Comparison of ENCODE assay signal across 2 cellular contexts in the genomic region with DNA sequence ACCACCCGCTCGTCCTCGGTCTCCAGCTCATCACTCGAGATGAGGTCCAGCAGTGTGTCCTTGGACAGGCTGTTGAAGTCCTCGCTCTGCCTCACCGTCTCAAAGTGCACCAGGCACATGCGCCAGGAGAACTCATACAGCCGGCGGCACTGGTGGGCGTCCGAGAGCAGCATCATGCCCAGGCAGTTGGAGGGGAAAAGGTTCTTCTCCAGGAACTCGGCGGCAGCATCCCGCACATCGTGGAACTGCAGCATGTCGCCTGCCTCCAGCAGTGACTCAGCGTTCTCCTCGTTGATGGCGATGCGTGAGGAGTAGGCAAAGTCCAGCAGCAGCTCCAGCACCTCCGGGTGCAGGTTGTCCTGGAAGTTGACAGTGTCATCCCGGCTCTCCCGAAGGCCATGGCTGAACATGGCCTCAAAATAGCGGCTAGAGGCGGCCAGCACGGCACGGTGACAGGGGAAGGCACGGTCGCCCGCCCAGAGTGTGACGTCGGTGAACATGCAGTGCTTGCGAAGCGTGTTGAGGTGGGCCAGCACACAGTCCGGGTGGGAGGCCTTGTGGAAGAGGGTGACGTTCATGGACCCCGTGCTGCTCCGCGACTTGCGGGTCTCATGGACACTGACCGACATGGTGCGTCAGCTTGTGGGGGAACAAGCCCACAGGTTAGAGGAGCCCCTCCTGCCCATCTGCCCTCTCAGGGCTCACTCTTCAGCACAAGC.
TF ChIP-seq lines count a peak whose summit lies in the region.

No MANE protein-coding gene starts in this region.

TF ChIP-seq in WTC11, 78 proteins besides CTCF, POLR2A, EP300 and RAD21 (continues in another document):
- TF ChIP-seq, protein P1, sequence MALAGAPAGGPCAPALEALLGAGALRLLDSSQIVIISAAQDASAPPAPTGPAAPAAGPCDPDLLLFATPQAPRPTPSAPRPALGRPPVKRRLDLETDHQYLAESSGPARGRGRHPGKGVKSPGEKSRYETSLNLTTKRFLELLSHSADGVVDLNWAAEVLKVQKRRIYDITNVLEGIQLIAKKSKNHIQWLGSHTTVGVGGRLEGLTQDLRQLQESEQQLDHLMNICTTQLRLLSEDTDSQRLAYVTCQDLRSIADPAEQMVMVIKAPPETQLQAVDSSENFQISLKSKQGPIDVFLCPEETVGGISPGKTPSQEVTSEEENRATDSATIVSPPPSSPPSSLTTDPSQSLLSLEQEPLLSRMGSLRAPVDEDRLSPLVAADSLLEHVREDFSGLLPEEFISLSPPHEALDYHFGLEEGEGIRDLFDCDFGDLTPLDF (CRISPR knock-in tag; IDR thresholded peaks at IDR 0.05) = no peak
- TF ChIP-seq JAZF1 (CRISPR knock-in tag; IDR thresholded peaks at IDR 0.05) (no peak), CREM (CRISPR knock-in tag; IDR thresholded peaks at IDR 0.05) (no peak), GRHL2 (CRISPR knock-in tag; IDR thresholded peaks at IDR 0.05; ENCODE audit: insufficient replicate concordance, severe bottlenecking) (no peak), ZNF671 (CRISPR knock-in tag; IDR thresholded peaks at IDR 0.05) (no peak), TEAD4 (CRISPR knock-in tag; IDR thresholded peaks at IDR 0.05) (no peak), FOXP1 (CRISPR knock-in tag; IDR thresholded peaks at IDR 0.05; ENCODE audit: borderline replicate concordance) (no peak), TEAD1 (CRISPR knock-in tag; IDR thresholded peaks at IDR 0.05) (no peak), MYBL2 (CRISPR knock-in tag; IDR thresholded peaks at IDR 0.05) (no peak), IRF2 (CRISPR knock-in tag; IDR thresholded peaks at IDR 0.05; ENCODE audit: borderline replicate concordance, low read depth) (no peak), PRRX2 (CRISPR knock-in tag; IDR thresholded peaks at IDR 0.05) (no peak), ATF1 (CRISPR knock-in tag; IDR thresholded peaks at IDR 0.05) (no peak)
- TF ChIP-seq, protein P2, sequence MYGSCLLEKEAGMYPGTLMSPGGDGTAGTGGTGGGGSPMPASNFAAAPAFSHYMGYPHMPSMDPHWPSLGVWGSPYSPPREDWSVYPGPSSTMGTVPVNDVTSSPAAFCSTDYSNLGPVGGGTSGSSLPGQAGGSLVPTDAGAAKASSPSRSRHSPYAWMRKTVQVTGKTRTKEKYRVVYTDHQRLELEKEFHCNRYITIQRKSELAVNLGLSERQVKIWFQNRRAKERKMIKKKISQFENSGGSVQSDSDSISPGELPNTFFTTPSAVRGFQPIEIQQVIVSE (CRISPR knock-in tag; IDR thresholded peaks at IDR 0.05; ENCODE audit: borderline replicate concordance) = no peak
- TF ChIP-seq, protein P3, sequence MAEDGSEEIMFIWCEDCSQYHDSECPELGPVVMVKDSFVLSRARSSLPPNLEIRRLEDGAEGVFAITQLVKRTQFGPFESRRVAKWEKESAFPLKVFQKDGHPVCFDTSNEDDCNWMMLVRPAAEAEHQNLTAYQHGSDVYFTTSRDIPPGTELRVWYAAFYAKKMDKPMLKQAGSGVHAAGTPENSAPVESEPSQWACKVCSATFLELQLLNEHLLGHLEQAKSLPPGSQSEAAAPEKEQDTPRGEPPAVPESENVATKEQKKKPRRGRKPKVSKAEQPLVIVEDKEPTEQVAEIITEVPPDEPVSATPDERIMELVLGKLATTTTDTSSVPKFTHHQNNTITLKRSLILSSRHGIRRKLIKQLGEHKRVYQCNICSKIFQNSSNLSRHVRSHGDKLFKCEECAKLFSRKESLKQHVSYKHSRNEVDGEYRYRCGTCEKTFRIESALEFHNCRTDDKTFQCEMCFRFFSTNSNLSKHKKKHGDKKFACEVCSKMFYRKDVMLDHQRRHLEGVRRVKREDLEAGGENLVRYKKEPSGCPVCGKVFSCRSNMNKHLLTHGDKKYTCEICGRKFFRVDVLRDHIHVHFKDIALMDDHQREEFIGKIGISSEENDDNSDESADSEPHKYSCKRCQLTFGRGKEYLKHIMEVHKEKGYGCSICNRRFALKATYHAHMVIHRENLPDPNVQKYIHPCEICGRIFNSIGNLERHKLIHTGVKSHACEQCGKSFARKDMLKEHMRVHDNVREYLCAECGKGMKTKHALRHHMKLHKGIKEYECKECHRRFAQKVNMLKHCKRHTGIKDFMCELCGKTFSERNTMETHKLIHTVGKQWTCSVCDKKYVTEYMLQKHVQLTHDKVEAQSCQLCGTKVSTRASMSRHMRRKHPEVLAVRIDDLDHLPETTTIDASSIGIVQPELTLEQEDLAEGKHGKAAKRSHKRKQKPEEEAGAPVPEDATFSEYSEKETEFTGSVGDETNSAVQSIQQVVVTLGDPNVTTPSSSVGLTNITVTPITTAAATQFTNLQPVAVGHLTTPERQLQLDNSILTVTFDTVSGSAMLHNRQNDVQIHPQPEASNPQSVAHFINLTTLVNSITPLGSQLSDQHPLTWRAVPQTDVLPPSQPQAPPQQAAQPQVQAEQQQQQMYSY (CRISPR knock-in tag; IDR thresholded peaks at IDR 0.05) = no peak
- TF ChIP-seq, protein P4, sequence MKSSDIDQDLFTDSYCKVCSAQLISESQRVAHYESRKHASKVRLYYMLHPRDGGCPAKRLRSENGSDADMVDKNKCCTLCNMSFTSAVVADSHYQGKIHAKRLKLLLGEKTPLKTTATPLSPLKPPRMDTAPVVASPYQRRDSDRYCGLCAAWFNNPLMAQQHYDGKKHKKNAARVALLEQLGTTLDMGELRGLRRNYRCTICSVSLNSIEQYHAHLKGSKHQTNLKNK (CRISPR knock-in tag; IDR thresholded peaks at IDR 0.05) = no peak
- TF ChIP-seq, protein P5, sequence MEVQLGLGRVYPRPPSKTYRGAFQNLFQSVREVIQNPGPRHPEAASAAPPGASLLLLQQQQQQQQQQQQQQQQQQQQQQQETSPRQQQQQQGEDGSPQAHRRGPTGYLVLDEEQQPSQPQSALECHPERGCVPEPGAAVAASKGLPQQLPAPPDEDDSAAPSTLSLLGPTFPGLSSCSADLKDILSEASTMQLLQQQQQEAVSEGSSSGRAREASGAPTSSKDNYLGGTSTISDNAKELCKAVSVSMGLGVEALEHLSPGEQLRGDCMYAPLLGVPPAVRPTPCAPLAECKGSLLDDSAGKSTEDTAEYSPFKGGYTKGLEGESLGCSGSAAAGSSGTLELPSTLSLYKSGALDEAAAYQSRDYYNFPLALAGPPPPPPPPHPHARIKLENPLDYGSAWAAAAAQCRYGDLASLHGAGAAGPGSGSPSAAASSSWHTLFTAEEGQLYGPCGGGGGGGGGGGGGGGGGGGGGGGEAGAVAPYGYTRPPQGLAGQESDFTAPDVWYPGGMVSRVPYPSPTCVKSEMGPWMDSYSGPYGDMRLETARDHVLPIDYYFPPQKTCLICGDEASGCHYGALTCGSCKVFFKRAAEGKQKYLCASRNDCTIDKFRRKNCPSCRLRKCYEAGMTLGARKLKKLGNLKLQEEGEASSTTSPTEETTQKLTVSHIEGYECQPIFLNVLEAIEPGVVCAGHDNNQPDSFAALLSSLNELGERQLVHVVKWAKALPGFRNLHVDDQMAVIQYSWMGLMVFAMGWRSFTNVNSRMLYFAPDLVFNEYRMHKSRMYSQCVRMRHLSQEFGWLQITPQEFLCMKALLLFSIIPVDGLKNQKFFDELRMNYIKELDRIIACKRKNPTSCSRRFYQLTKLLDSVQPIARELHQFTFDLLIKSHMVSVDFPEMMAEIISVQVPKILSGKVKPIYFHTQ (CRISPR knock-in tag; IDR thresholded peaks at IDR 0.05) = no peak
- TF ChIP-seq, protein P6, sequence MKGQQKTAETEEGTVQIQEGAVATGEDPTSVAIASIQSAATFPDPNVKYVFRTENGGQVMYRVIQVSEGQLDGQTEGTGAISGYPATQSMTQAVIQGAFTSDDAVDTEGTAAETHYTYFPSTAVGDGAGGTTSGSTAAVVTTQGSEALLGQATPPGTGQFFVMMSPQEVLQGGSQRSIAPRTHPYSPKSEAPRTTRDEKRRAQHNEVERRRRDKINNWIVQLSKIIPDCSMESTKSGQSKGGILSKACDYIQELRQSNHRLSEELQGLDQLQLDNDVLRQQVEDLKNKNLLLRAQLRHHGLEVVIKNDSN (CRISPR knock-in tag; IDR thresholded peaks at IDR 0.05) = no peak

TF ChIP-seq in HepG2, 621 proteins besides CTCF, POLR2A, EP300 and RAD21:
- TF ChIP-seq SP4 (CRISPR knock-in tag; IDR thresholded peaks at IDR 0.05) (no peak), ZNF792 (CRISPR knock-in tag; IDR thresholded peaks at IDR 0.05) (no peak), NFE2L2 (IDR thresholded peaks at IDR 0.05; ENCODE audit: low read length) (peak; percentile 45; the same call in 1 of the 2 replicates), ZBTB38 (CRISPR knock-in tag; IDR thresholded peaks at IDR 0.05) (peak; percentile 64; the same call in 1 of the 2 replicates)
- TF ChIP-seq, protein P7, sequence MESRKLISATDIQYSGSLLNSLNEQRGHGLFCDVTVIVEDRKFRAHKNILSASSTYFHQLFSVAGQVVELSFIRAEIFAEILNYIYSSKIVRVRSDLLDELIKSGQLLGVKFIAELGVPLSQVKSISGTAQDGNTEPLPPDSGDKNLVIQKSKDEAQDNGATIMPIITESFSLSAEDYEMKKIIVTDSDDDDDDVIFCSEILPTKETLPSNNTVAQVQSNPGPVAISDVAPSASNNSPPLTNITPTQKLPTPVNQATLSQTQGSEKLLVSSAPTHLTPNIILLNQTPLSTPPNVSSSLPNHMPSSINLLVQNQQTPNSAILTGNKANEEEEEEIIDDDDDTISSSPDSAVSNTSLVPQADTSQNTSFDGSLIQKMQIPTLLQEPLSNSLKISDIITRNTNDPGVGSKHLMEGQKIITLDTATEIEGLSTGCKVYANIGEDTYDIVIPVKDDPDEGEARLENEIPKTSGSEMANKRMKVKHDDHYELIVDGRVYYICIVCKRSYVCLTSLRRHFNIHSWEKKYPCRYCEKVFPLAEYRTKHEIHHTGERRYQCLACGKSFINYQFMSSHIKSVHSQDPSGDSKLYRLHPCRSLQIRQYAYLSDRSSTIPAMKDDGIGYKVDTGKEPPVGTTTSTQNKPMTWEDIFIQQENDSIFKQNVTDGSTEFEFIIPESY (CRISPR knock-in tag; IDR thresholded peaks at IDR 0.05) = peak; percentile 78
